In the genomic region with DNA sequence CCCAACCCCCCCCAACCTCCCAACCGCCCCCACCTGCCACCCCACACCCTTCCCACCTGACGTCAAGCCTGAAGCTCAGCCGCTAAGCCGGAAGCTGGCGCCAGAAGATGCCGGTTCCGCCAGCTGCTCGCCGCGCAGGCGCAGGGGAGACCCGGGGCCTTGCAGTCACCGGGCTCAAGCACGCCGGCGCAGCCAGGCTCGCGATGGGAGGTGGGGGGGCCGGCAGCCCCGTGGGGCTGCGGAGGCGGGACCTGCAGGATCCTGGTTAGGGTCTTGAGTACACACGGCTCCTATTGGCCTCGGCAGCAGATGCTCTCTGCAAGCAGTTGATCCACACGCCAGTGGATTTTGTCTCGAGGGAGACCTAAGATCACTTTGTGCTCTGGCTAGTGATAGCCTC, we compare ENCODE assay signal across 1 cellular context.
TF ChIP-seq lines count a peak whose summit lies in the region.

Gene LIG4, minus strand, starts transcription at position 109 of the 400 bp plus-strand sequence. CDS start 4,268 bp downstream, outside the sequence.

TF ChIP-seq in HepG2, 621 proteins besides CTCF, POLR2A, EP300 and RAD21 (continued from another document and continues in another):
- TF ChIP-seq, protein P1, sequence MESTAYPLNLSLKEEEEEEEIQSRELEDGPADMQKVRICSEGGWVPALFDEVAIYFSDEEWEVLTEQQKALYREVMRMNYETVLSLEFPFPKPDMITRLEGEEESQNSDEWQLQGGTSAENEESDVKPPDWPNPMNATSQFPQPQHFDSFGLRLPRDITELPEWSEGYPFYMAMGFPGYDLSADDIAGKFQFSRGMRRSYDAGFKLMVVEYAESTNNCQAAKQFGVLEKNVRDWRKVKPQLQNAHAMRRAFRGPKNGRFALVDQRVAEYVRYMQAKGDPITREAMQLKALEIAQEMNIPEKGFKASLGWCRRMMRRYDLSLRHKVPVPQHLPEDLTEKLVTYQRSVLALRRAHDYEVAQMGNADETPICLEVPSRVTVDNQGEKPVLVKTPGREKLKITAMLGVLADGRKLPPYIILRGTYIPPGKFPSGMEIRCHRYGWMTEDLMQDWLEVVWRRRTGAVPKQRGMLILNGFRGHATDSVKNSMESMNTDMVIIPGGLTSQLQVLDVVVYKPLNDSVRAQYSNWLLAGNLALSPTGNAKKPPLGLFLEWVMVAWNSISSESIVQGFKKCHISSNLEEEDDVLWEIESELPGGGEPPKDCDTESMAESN (CRISPR knock-in tag; conservative IDR thresholded peaks at IDR 0.05): no peak
- TF ChIP-seq TOPORS (CRISPR knock-in tag; IDR thresholded peaks at IDR 0.05): no peak
- TF ChIP-seq HOXA7 (CRISPR knock-in tag; IDR thresholded peaks at IDR 0.05): no peak
- no peak for TF ChIP-seq ZFYVE20 (CRISPR knock-in tag; IDR thresholded peaks at IDR 0.05; ENCODE audit: borderline replicate concordance, low read depth)
- peak; percentile 57; the same call in 1 of the 2 replicates for TF ChIP-seq ARID5B (CRISPR knock-in tag; IDR thresholded peaks at IDR 0.05)
- TF ChIP-seq DNMT1 (CRISPR knock-in tag; IDR thresholded peaks at IDR 0.05): no peak
- TF ChIP-seq SAFB2 (CRISPR knock-in tag; IDR thresholded peaks at IDR 0.05; ENCODE audit: borderline replicate concordance, low read depth): no peak
- no peak for TF ChIP-seq STAT5B (CRISPR knock-in tag; IDR thresholded peaks at IDR 0.05)
- TF ChIP-seq RFXAP (CRISPR knock-in tag; IDR thresholded peaks at IDR 0.05; ENCODE audit: borderline replicate concordance): no peak
- TF ChIP-seq CREBL2 (CRISPR knock-in tag; IDR thresholded peaks at IDR 0.05; ENCODE audit: borderline replicate concordance): no peak
- TF ChIP-seq ZNF777 (CRISPR knock-in tag; IDR thresholded peaks at IDR 0.05): no peak
- TF ChIP-seq ZNF253 (CRISPR knock-in tag; IDR thresholded peaks at IDR 0.05; ENCODE audit: borderline replicate concordance): no peak
- no peak for TF ChIP-seq GLI4 (CRISPR knock-in tag; IDR thresholded peaks at IDR 0.05; ENCODE audit: borderline replicate concordance)
- no peak for TF ChIP-seq FOXC1 (CRISPR knock-in tag; IDR thresholded peaks at IDR 0.05; ENCODE audit: borderline replicate concordance)
- TF ChIP-seq CENPT (CRISPR knock-in tag; IDR thresholded peaks at IDR 0.05; ENCODE audit: low read depth): no peak
- TF ChIP-seq NBN (conservative IDR thresholded peaks at IDR 0.05): no peak
- TF ChIP-seq ZNF441 (CRISPR knock-in tag; IDR thresholded peaks at IDR 0.05; ENCODE audit: borderline replicate concordance): no peak
- TF ChIP-seq FLYWCH1 (CRISPR knock-in tag; IDR thresholded peaks at IDR 0.05): no peak
- TF ChIP-seq GTF3A (CRISPR knock-in tag; conservative IDR thresholded peaks at IDR 0.05): no peak
- TF ChIP-seq ZNF563 (CRISPR knock-in tag; IDR thresholded peaks at IDR 0.05): no peak
- TF ChIP-seq SRSF1 (optimal IDR thresholded peaks at IDR 0.05; ENCODE audit: low read depth, low read length): no peak
- TF ChIP-seq, protein P2, sequence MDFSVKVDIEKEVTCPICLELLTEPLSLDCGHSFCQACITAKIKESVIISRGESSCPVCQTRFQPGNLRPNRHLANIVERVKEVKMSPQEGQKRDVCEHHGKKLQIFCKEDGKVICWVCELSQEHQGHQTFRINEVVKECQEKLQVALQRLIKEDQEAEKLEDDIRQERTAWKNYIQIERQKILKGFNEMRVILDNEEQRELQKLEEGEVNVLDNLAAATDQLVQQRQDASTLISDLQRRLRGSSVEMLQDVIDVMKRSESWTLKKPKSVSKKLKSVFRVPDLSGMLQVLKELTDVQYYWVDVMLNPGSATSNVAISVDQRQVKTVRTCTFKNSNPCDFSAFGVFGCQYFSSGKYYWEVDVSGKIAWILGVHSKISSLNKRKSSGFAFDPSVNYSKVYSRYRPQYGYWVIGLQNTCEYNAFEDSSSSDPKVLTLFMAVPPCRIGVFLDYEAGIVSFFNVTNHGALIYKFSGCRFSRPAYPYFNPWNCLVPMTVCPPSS (IDR thresholded peaks at IDR 0.05): no peak
- TF ChIP-seq HINFP (CRISPR knock-in tag; IDR thresholded peaks at IDR 0.05; ENCODE audit: low read depth): no peak
- TF ChIP-seq ZNF672 (CRISPR knock-in tag; IDR thresholded peaks at IDR 0.05): no peak
- no peak for TF ChIP-seq ZNF414 (CRISPR knock-in tag; IDR thresholded peaks at IDR 0.05)
- TF ChIP-seq NFKBIZ (CRISPR knock-in tag; IDR thresholded peaks at IDR 0.05): no peak
- no peak for TF ChIP-seq ZNF260 (CRISPR knock-in tag; IDR thresholded peaks at IDR 0.05; ENCODE audit: borderline replicate concordance, low read depth)
- TF ChIP-seq ZMAT3 (CRISPR knock-in tag; conservative IDR thresholded peaks at IDR 0.05): no peak
- TF ChIP-seq PRDM10 (CRISPR knock-in tag; IDR thresholded peaks at IDR 0.05; ENCODE audit: low read depth): no peak
- no peak for TF ChIP-seq AKAP8 (CRISPR knock-in tag; IDR thresholded peaks at IDR 0.05)
- TF ChIP-seq TCF7 (IDR thresholded peaks at IDR 0.05; ENCODE audit: low read depth): no peak
- TF ChIP-seq, protein P3, sequence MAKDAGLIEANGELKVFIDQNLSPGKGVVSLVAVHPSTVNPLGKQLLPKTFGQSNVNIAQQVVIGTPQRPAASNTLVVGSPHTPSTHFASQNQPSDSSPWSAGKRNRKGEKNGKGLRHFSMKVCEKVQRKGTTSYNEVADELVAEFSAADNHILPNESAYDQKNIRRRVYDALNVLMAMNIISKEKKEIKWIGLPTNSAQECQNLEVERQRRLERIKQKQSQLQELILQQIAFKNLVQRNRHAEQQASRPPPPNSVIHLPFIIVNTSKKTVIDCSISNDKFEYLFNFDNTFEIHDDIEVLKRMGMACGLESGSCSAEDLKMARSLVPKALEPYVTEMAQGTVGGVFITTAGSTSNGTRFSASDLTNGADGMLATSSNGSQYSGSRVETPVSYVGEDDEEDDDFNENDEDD (CRISPR knock-in tag; IDR thresholded peaks at IDR 0.05; ENCODE audit: borderline replicate concordance): peak; percentile 61; the same call in 1 of the 2 replicates
- TF ChIP-seq SALL1 (CRISPR knock-in tag; IDR thresholded peaks at IDR 0.05): peak; percentile 47
- no peak for TF ChIP-seq ZNF670 (CRISPR knock-in tag; IDR thresholded peaks at IDR 0.05; ENCODE audit: borderline replicate concordance)
- TF ChIP-seq ZNF207 (IDR thresholded peaks at IDR 0.05; ENCODE audit: borderline replicate concordance): no peak
- TF ChIP-seq ZMYM4 (CRISPR knock-in tag; IDR thresholded peaks at IDR 0.05): peak; percentile 54; the same call in 1 of the 2 replicates
- TF ChIP-seq, protein P4, sequence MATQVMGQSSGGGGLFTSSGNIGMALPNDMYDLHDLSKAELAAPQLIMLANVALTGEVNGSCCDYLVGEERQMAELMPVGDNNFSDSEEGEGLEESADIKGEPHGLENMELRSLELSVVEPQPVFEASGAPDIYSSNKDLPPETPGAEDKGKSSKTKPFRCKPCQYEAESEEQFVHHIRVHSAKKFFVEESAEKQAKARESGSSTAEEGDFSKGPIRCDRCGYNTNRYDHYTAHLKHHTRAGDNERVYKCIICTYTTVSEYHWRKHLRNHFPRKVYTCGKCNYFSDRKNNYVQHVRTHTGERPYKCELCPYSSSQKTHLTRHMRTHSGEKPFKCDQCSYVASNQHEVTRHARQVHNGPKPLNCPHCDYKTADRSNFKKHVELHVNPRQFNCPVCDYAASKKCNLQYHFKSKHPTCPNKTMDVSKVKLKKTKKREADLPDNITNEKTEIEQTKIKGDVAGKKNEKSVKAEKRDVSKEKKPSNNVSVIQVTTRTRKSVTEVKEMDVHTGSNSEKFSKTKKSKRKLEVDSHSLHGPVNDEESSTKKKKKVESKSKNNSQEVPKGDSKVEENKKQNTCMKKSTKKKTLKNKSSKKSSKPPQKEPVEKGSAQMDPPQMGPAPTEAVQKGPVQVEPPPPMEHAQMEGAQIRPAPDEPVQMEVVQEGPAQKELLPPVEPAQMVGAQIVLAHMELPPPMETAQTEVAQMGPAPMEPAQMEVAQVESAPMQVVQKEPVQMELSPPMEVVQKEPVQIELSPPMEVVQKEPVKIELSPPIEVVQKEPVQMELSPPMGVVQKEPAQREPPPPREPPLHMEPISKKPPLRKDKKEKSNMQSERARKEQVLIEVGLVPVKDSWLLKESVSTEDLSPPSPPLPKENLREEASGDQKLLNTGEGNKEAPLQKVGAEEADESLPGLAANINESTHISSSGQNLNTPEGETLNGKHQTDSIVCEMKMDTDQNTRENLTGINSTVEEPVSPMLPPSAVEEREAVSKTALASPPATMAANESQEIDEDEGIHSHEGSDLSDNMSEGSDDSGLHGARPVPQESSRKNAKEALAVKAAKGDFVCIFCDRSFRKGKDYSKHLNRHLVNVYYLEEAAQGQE (IDR thresholded peaks at IDR 0.05; ENCODE audit: borderline replicate concordance in 1 of 2, low read depth in 1 of 2, low read length in 2 of 2): no peak
- no peak for TF ChIP-seq ZNF296 (CRISPR knock-in tag; conservative IDR thresholded peaks at IDR 0.05)
- TF ChIP-seq NFYC (CRISPR knock-in tag; IDR thresholded peaks at IDR 0.05): no peak
- TF ChIP-seq MEIS1 (CRISPR knock-in tag; IDR thresholded peaks at IDR 0.05; ENCODE audit: borderline replicate concordance): no peak
- TF ChIP-seq ZNF75D (CRISPR knock-in tag; IDR thresholded peaks at IDR 0.05; ENCODE audit: borderline replicate concordance): no peak
